In the genomic region with DNA sequence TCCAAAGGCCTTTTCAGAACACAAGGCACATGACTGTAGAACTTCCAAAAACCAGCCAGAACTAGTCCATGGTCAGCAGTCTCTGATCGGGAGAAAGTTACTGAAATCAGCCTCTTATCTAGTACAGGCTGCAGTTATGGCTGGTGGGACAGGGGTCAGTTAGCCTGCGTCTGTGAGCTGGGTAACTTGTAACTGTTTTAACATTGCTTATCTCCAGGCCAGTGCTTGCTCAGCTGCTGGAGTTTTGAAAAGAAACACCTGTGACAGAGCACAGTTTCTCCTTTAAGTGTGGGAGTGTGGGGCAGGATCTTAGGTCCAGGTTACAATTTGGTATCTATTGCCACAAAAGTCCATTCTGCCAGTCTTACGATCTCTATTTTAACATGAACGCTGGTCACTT, we compare ENCODE assay signal across 20 cellular contexts.
DNase-seq lines count a peak whose midpoint lies in the region; ATAC-seq and TF ChIP-seq lines count a peak whose summit lies in the region.
"Had no signal": no experiment of that assay in that cellular context is flagged by ENCODE, and none has a peak within 500 bp of the region (broad histone marks: within the 10 kb centered on the region; RNA-seq: fewer than 3 reads in every experiment).

No MANE protein-coding gene starts in this region.

- H3K4me2 ChIP-seq in GM23338: no peak overlapping the region

- TF ChIP-seq POLR2A in breast epithelium (IDR thresholded peaks at IDR 0.05): no peak

- H3K27me3 Mint-ChIP-seq in GM23338 (ENCODE audit: insufficient read depth, low read depth, poor library complexity) (peaks cover 14% of the 10 kb centered on the region), progenitor cell of endocrine pancreas (peaks cover 7% of the 10 kb centered on the region)

- 0 out of 2 replicates have a peak, but pooled peaks cover 4% of the 10 kb centered on the region for H3K9me2 ChIP-seq in GM23338 (ENCODE audit: insufficient read depth)

- H3K4me3 Mint-ChIP-seq in GM23338: no peak overlapping the region
- peak overlapping the region; percentile 20 for H3K4me3 Mint-ChIP-seq in progenitor cell of endocrine pancreas (ENCODE audit: low read depth)
- H3K4me3 Mint-ChIP-seq: activated CD8-positive, alpha-beta T cell treated with anti-CD3 and anti-CD28 coated beads, Interleukin-2, amount 10 ng/mL, durations not matched to agents 7 days and 5 days; activated naive CD4-positive, alpha-beta T cell treated with anti-CD3 and anti-CD28 coated beads for 36 hours; CD8-positive, alpha-beta memory T cell; stimulated activated effector memory CD8-positive, alpha-beta T cell treated with anti-CD3 and anti-CD28 coated beads, Interleukin-12 subunit alpha, Interleukin-12 subunit beta, amount 100 ng/mL, for 72 hours had no signal

- H3K4me3 ChIP-seq in GM23338 (no peak overlapping the region), right cardiac atrium (ENCODE audit: low read length) (no peak overlapping the region), breast epithelium (no peak overlapping the region)
- H3K4me3 ChIP-seq: thoracic aorta had no signal

- H3K27ac Mint-ChIP-seq in GM23338 (peak overlapping the region; percentile 51; the same call in 1 of the 2 replicates), progenitor cell of endocrine pancreas (peak overlapping the region; percentile 95)
- H3K27ac Mint-ChIP-seq: activated CD8-positive, alpha-beta T cell treated with anti-CD3 and anti-CD28 coated beads, Interleukin-2, amount 10 ng/mL, durations not matched to agents 7 days and 5 days; activated naive CD4-positive, alpha-beta T cell treated with anti-CD3 and anti-CD28 coated beads for 36 hours; CD8-positive, alpha-beta memory T cell; stimulated activated effector memory CD8-positive, alpha-beta T cell treated with anti-CD3 and anti-CD28 coated beads, Interleukin-12 subunit alpha, Interleukin-12 subunit beta, amount 100 ng/mL, for 72 hours had no signal

- H3K27me3 ChIP-seq in GM23338 (ENCODE audit: insufficient read depth): no peaks in the 10 kb centered on the region
- H3K27me3 ChIP-seq in right cardiac atrium (ENCODE audit: control insufficient read depth, insufficient read depth): no peaks in the 10 kb centered on the region
- H3K27me3 ChIP-seq in breast epithelium: no peaks in the 10 kb centered on the region

- DNase-seq in GM23338 (ENCODE audit: low spot score): peak; percentile 3
- DNase-seq in right cardiac atrium: no peak
- no peak for DNase-seq in progenitor cell of endocrine pancreas (ENCODE audit: low spot score, unreplicated experiment)
- DNase-seq in breast epithelium (ENCODE audit: low spot score in 2 of 2): no peak
- DNase-seq: activated CD8-positive, alpha-beta T cell treated with anti-CD3 and anti-CD28 coated beads, Interleukin-2, amount 10 ng/mL, durations not matched to agents 7 days and 5 days; activated naive CD4-positive, alpha-beta T cell treated with anti-CD3 and anti-CD28 coated beads for 36 hours; activated T-cell treated with anti-CD3 and anti-CD28 coated beads, Interleukin-2, amount 50 U/mL, for 1 hour; aorta; CD8-positive, alpha-beta memory T cell; DND-41; NCI-H446; T1000 had no signal

- H2AFZ ChIP-seq in GM23338: peak overlapping the region; percentile 64; the same call in 1 of the 2 replicates

- 32% methylated on average over 4 of the region's 4 CpGs for WGBS in right cardiac atrium

- H3F3A ChIP-seq in GM23338 (replicated peaks; ENCODE audit: low read depth): no peaks in the 10 kb centered on the region; the same call in 1 of the 2 replicates

- H3K4me1 ChIP-seq in GM23338 (ENCODE audit: insufficient read depth): peaks cover 38% of the 10 kb centered on the region
- no peaks in the 10 kb centered on the region for H3K4me1 ChIP-seq in right cardiac atrium (ENCODE audit: control insufficient read depth, insufficient read depth, low read length)
- no peaks in the 10 kb centered on the region for H3K4me1 ChIP-seq in breast epithelium

- H3K4me1 Mint-ChIP-seq in GM23338 (peaks cover 54% of the 10 kb centered on the region), progenitor cell of endocrine pancreas (ENCODE audit: low read depth) (peaks cover 54% of the 10 kb centered on the region)
- H3K4me1 Mint-ChIP-seq: CD8-positive, alpha-beta memory T cell; stimulated activated effector memory CD8-positive, alpha-beta T cell treated with anti-CD3 and anti-CD28 coated beads, Interleukin-12 subunit alpha, Interleukin-12 subunit beta, amount 100 ng/mL, for 72 hours had no signal

- no peaks in the 10 kb centered on the region for H4K20me1 ChIP-seq in GM23338 (replicated peaks; ENCODE audit: insufficient read depth)

- H3K9me3 Mint-ChIP-seq in GM23338: peaks cover 14% of the 10 kb centered on the region; the same call in 2 of the 3 replicates
- peaks cover 10% of the 10 kb centered on the region for H3K9me3 Mint-ChIP-seq in progenitor cell of endocrine pancreas (ENCODE audit: low read depth)

- H3K36me3 Mint-ChIP-seq in GM23338 (ENCODE audit: low read depth) (peaks cover 6% of the 10 kb centered on the region; the same call in 1 of the 3 replicates), progenitor cell of endocrine pancreas (ENCODE audit: insufficient read depth) (no peaks in the 10 kb centered on the region)
- H3K36me3 Mint-ChIP-seq: CD8-positive, alpha-beta memory T cell; stimulated activated effector memory CD8-positive, alpha-beta T cell treated with anti-CD3 and anti-CD28 coated beads, Interleukin-12 subunit alpha, Interleukin-12 subunit beta, amount 100 ng/mL, for 72 hours had no signal

- H3K27ac ChIP-seq in GM23338 (ENCODE audit: low read depth) (no peak overlapping the region), angular gyrus (ENCODE audit: low read depth, low read length) (peak overlapping the region; percentile 24), right cardiac atrium (ENCODE audit: low read length) (no peak overlapping the region), breast epithelium (no peak overlapping the region)
- H3K27ac ChIP-seq: RWPE1, thoracic aorta had no signal

- TF ChIP-seq CTCF in GM23338 (conservative IDR thresholded peaks at IDR 0.05; ENCODE audit: low read depth in 2 of 2) (no peak), progenitor cell of endocrine pancreas (IDR thresholded peaks at IDR 0.05; ENCODE audit: unreplicated experiment) (no peak), breast epithelium (IDR thresholded peaks at IDR 0.05) (no peak)

- ATAC-seq in GM23338: no peak
- peak; percentile 34 for ATAC-seq in right cardiac atrium
- no peak for ATAC-seq in HG03039 (IDR thresholded peaks at IDR 0.05; ENCODE audit: unreplicated experiment)
- ATAC-seq in HG03025 (IDR thresholded peaks at IDR 0.05; ENCODE audit: low FRiP score, unreplicated experiment): no peak
- no peak for ATAC-seq in HG02763 (IDR thresholded peaks at IDR 0.05; ENCODE audit: unreplicated experiment)
- ATAC-seq: activated CD4-positive, CD25-positive, alpha-beta regulatory T cell treated with anti-CD3 and anti-CD28 coated beads, Interleukin-2, amount 50 U/mL, for 24 hours; activated CD8-positive, alpha-beta T cell treated with anti-CD3 and anti-CD28 coated beads, Interleukin-2, amount 10 ng/mL, durations not matched to agents 7 days and 5 days; stimulated activated effector memory CD8-positive, alpha-beta T cell treated with anti-CD3 and anti-CD28 coated beads, Interleukin-12 subunit alpha, Interleukin-12 subunit beta, amount 100 ng/mL, for 72 hours had no signal

- intact Hi-C loops in right cardiac atrium (cut with DNase I) (no loop called here), breast epithelium (cut with DNase I; ENCODE audit: low total_unique reads) (no loop called here)

- H3K79me2 ChIP-seq in GM23338 (replicated peaks; ENCODE audit: insufficient read depth): no peaks in the 10 kb centered on the region

- H3K36me3 ChIP-seq in GM23338 (ENCODE audit: insufficient read depth): no peaks in the 10 kb centered on the region
- H3K36me3 ChIP-seq in breast epithelium: no peaks in the 10 kb centered on the region
- H3K36me3 ChIP-seq: thoracic aorta had no signal

- H3K9me3 ChIP-seq in right cardiac atrium (ENCODE audit: control insufficient read depth, low read length): no peaks in the 10 kb centered on the region
- H3K9me3 ChIP-seq in breast epithelium: peaks cover 0 to 9% of the 10 kb centered on the region in 2 donors
- H3K9me3 ChIP-seq: thoracic aorta had no signal

TF ChIP-seq in GM23338, 12 proteins besides CTCF, POLR2A, EP300 and RAD21:
- TF ChIP-seq, protein P1, sequence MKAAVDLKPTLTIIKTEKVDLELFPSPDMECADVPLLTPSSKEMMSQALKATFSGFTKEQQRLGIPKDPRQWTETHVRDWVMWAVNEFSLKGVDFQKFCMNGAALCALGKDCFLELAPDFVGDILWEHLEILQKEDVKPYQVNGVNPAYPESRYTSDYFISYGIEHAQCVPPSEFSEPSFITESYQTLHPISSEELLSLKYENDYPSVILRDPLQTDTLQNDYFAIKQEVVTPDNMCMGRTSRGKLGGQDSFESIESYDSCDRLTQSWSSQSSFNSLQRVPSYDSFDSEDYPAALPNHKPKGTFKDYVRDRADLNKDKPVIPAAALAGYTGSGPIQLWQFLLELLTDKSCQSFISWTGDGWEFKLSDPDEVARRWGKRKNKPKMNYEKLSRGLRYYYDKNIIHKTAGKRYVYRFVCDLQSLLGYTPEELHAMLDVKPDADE (IDR thresholded peaks at IDR 0.05): no peak
- no peak for TF ChIP-seq JUNB (IDR thresholded peaks at IDR 0.05; ENCODE audit: unreplicated experiment)

Comparison
In these comparisons a context has a peak if more than half of its experiments do, and no peak if none do; other contexts are left out.
1. ATAC-seq: peak in right cardiac atrium (2 of 2); none in GM23338 (single experiment), HG03039 (single experiment), HG03025 (single experiment) and HG02763 (single experiment).